Comparison of ENCODE assay signal across 25 cellular contexts in the genomic region with DNA sequence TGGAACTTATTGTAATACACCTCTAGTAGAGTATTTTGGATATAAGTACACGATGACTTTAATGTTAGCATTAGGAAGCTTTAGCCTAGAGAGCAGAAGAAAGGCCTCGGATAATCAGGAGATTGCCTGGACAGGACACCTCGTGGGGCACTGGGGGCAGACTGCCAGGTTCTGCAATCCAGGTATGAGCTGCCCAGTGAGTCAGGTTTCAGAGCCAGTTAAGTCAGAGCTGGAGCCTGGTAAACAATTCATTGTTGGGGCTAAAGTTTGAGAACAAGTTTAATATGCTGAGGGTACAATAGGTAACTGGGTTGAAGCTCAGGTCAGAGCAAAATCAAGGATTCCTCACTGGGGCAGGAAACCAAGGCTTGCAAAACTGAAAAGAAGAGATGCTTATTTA.
"Had no signal": no experiment of that assay in that cellular context is flagged by ENCODE, and none has a peak within 500 bp of the region (broad histone marks: within the 10 kb centered on the region; RNA-seq: fewer than 3 reads in every experiment).

No MANE protein-coding gene starts in this region.

- ATAC-seq: activated CD8-positive, alpha-beta memory T cell treated with anti-CD3 and anti-CD28 coated beads, Interleukin-2, amount 10 ng/mL, durations not matched to agents 7 days and 5 days; K562; T-helper 17 cell had no signal

- H3K9me3 Mint-ChIP-seq: activated B cell treated with CpG ODN at 0.5 μM for 24 hours; activated CD4-positive, alpha-beta T cell treated with anti-CD3 and anti-CD28 coated beads, Interleukin-2, amount 10 ng/mL, durations not matched to agents 24 days and 14 days; activated naive CD4-positive, alpha-beta T cell treated with anti-CD3 and anti-CD28 coated beads, Interleukin-2, amount 50 U/mL, for 24 hours had no signal

- H2AFZ ChIP-seq: PC-9 had no signal

- H3K27me3 Mint-ChIP-seq: activated B cell treated with CpG ODN at 0.5 μM for 24 hours; activated CD4-positive, alpha-beta T cell treated with anti-CD3 and anti-CD28 coated beads, Interleukin-2, amount 10 ng/mL, durations not matched to agents 24 days and 14 days; activated CD8-positive, alpha-beta memory T cell treated with anti-CD3 and anti-CD28 coated beads, Interleukin-2, amount 10 ng/mL, durations not matched to agents 7 days and 5 days; activated naive CD4-positive, alpha-beta T cell treated with anti-CD3 and anti-CD28 coated beads, Interleukin-2, amount 50 U/mL, for 24 hours; activated T-cell treated with anti-CD3 and anti-CD28 coated beads, Interleukin-2, amount 50 U/mL, for 24 hours; central memory CD8-positive, alpha-beta T cell; T-helper 17 cell had no signal

- H3K4me3 Mint-ChIP-seq: activated B cell treated with CpG ODN at 0.5 μM for 24 hours; activated CD4-positive, alpha-beta T cell treated with anti-CD3 and anti-CD28 coated beads, Interleukin-2, amount 10 ng/mL, durations not matched to agents 24 days and 14 days; activated CD8-positive, alpha-beta memory T cell treated with anti-CD3 and anti-CD28 coated beads, Interleukin-2, amount 10 ng/mL, durations not matched to agents 7 days and 5 days; activated naive CD4-positive, alpha-beta T cell treated with anti-CD3 and anti-CD28 coated beads, Interleukin-2, amount 50 U/mL, for 24 hours; activated T-cell treated with anti-CD3 and anti-CD28 coated beads, Interleukin-2, amount 50 U/mL, for 24 hours; activated T-helper 1 cell treated with anti-CD3 and anti-CD28 coated beads, Interleukin-12 subunit alpha, Interleukin-12 subunit beta, Interleukin-2, Interleukin-4 antibody, amounts not matched to agents 30 ng/mL and 10 ng/mL and 1 ng/mL, durations not matched to agents 14 hours and 24 hours and 36 hours; central memory CD8-positive, alpha-beta T cell; T-helper 17 cell had no signal

- H3K4me1 Mint-ChIP-seq: activated B cell treated with CpG ODN at 0.5 μM for 24 hours; activated CD4-positive, alpha-beta T cell treated with anti-CD3 and anti-CD28 coated beads, Interleukin-2, amount 10 ng/mL, durations not matched to agents 24 days and 14 days; activated CD8-positive, alpha-beta memory T cell treated with anti-CD3 and anti-CD28 coated beads, Interleukin-2, amount 10 ng/mL, durations not matched to agents 7 days and 5 days; activated naive CD4-positive, alpha-beta T cell treated with anti-CD3 and anti-CD28 coated beads, Interleukin-2, amount 50 U/mL, for 24 hours; central memory CD8-positive, alpha-beta T cell; T-helper 17 cell had no signal

- H3K27ac ChIP-seq: PC-9 had no signal

- H3K4me3 ChIP-seq: K562, PC-9 had no signal

- H3K27ac Mint-ChIP-seq: activated B cell treated with CpG ODN at 0.5 μM for 24 hours; activated CD4-positive, alpha-beta T cell treated with anti-CD3 and anti-CD28 coated beads, Interleukin-2, amount 10 ng/mL, durations not matched to agents 24 days and 14 days; activated CD8-positive, alpha-beta memory T cell treated with anti-CD3 and anti-CD28 coated beads, Interleukin-2, amount 10 ng/mL, durations not matched to agents 7 days and 5 days; activated naive CD4-positive, alpha-beta T cell treated with anti-CD3 and anti-CD28 coated beads, Interleukin-2, amount 50 U/mL, for 24 hours; activated T-cell treated with anti-CD3 and anti-CD28 coated beads, Interleukin-2, amount 50 U/mL, for 24 hours; activated T-helper 1 cell treated with anti-CD3 and anti-CD28 coated beads, Interleukin-12 subunit alpha, Interleukin-12 subunit beta, Interleukin-2, Interleukin-4 antibody, amounts not matched to agents 30 ng/mL and 10 ng/mL and 1 ng/mL, durations not matched to agents 14 hours and 24 hours and 36 hours; T-helper 17 cell had no signal

- H3K4me2 ChIP-seq: PC-9 had no signal

- DNase-seq: activated B cell treated with CpG ODN at 0.5 μM for 24 hours; activated CD4-positive, alpha-beta T cell treated with anti-CD3 and anti-CD28 coated beads for 1 hour; activated CD4-positive, alpha-beta T cell treated with anti-CD3 and anti-CD28 coated beads, Interleukin-2, amount 10 ng/mL, durations not matched to agents 24 days and 14 days; activated CD4-positive, alpha-beta T cell treated with anti-CD3 and anti-CD28 coated beads, Interleukin-2, amount 50 U/mL, for 48 hours; activated CD8-positive, alpha-beta memory T cell treated with anti-CD3 and anti-CD28 coated beads, Interleukin-2, amount 10 ng/mL, durations not matched to agents 7 days and 5 days; activated effector memory CD4-positive, alpha-beta T cell treated with Interleukin-2 at 50 U/mL for 16 hours; activated naive CD4-positive, alpha-beta T cell; activated T-cell treated with anti-CD3 and anti-CD28 coated beads, Interleukin-2, amount 50 U/mL, for 24 hours; aorta; Karpas-422; NCI-H1417 treated with DMSO at 0.1 percent for 48 hours; NCI-H1694; NCI-H2029; NCI-H2107; NCI-H345; NCI-H510A; NCI-H69; SIG-M5; T-helper 17 cell; T-helper 9 cell had no signal

- H3K36me3 Mint-ChIP-seq: activated CD8-positive, alpha-beta memory T cell treated with anti-CD3 and anti-CD28 coated beads, Interleukin-2, amount 10 ng/mL, durations not matched to agents 7 days and 5 days; activated naive CD4-positive, alpha-beta T cell treated with anti-CD3 and anti-CD28 coated beads, Interleukin-2, amount 50 U/mL, for 24 hours had no signal
